15 cellular contexts compared by ENCODE assay signal in genomic region chr17:40427002-40427491, GRCh38. TPM values are rescaled to one million over a fixed set of nuclear protein-coding genes. Genes with fewer than 3 reads are reported as not detected.
A peak's percentile ranks its signal among the peaks of the same experiment; 100 is the strongest.
DNase-seq lines count a peak whose midpoint lies in the region; ATAC-seq, FAIRE-seq and TF ChIP-seq lines count a peak whose summit lies in the region.
"Had no signal": no experiment of that assay in that cellular context is flagged by ENCODE, and none has a peak within 500 bp of the region (broad histone marks: within the 10 kb centered on the region; RNA-seq: fewer than 3 reads in every experiment).

No MANE protein-coding gene starts in this region.

- no peak overlapping the region for H3K4me3 Mint-ChIP-seq in activated naive CD4-positive, alpha-beta T cell treated with anti-CD3 and anti-CD28 coated beads, Interleukin-2, amount 10 ng/mL, durations not matched to agents 7 days and 5 days
- H3K4me3 Mint-ChIP-seq in T-cell, result peak overlapping the region in 1 of 3 donors; percentile 25
- H3K4me3 Mint-ChIP-seq in stimulated activated naive CD8-positive, alpha-beta T cell treated with anti-CD3 and anti-CD28 coated beads, Interleukin-15, amount 100 ng/mL, for 72 hours, result peak overlapping the region in 1 of 2 donors; percentile 8

- RAD21 ChIA-PET in GM12878 (lab: Charles Lee; ENCODE audit: unreplicated experiment), result interaction anchor here (0.8 kb wide), 1 partner anchor 9 kb away, joined by 3 read pairs; the partner anchor contains the start of gene TOP2A

- TF ChIP-seq POLR2A in GM12878 (IDR thresholded peaks at IDR 0.05; ENCODE audit: low read depth, low read length), result no peak
- no peak for TF ChIP-seq POLR2A in gastrocnemius medialis (IDR thresholded peaks at IDR 0.05)

- POLR2A ChIA-PET in T-cell (lab: Charles Lee) (interaction anchor here (0.6 to 0.7 kb wide), 2 partner anchors 26 to 103 kb away, joined by 3 read pairs; no protein-coding TSS in a partner anchor), GM12878 (lab: Charles Lee) (interaction anchor here (0.5 kb wide), 1 partner anchor 38 kb away, joined by 3 read pairs; no protein-coding TSS in a partner anchor)

- CTCF ChIA-PET in activated naive CD4-positive, alpha-beta T cell treated with anti-CD3 and anti-CD28 coated beads, Interleukin-2, amount 10 ng/mL, durations not matched to agents 7 days and 5 days (lab: Charles Lee), result interaction anchor here (0.6 to 3.7 kb wide), 10 partner anchors 9 to 133 kb away, joined by 3 to 35 read pairs (median 3); partner anchors contain the start of genes IGFBP4 and TOP2A
- CTCF ChIA-PET in T-cell (lab: Charles Lee), result interaction anchor here in 1 of 2 donors (0.9 to 1.1 kb wide), 5 partner anchors 9 to 107 kb away, joined by 3 to 5 read pairs (median 4); partner anchors contain the start of gene TOP2A
- CTCF ChIA-PET in GM12878 (lab: Yijun Ruan, JAX), result interaction anchor here (0.8 to 2.4 kb wide), 14 partner anchors 10 to 207 kb away, joined by 3 to 15 read pairs (median 4); partner anchors contain the start of genes TOP2A and WIPF2

- intact Hi-C loops in GM12878 (cut with micrococcal nuclease; ENCODE audit: unreplicated experiment) (no loop called here), gastrocnemius medialis (cut with DNase I; ENCODE audit: low total_unique reads) (no loop called here), lower lobe of right lung (cut with DNase I) (no loop called here)

- H3K27ac Mint-ChIP-seq in activated naive CD4-positive, alpha-beta T cell treated with anti-CD3 and anti-CD28 coated beads, Interleukin-2, amount 10 ng/mL, durations not matched to agents 7 days and 5 days, result peak overlapping the region; percentile 67
- peak overlapping the region; percentile 66 to 69 for H3K27ac Mint-ChIP-seq in T-cell
- H3K27ac Mint-ChIP-seq in stimulated activated naive CD8-positive, alpha-beta T cell treated with anti-CD3 and anti-CD28 coated beads, Interleukin-15, amount 100 ng/mL, for 72 hours, result no peak overlapping the region

- no TSS peak for BruUV-seq in GM12878 (replicated peaks; lab: Mats Ljungman, UMichigan)

- H3K4me3 ChIP-seq in GM12878 (no peak overlapping the region), gastrocnemius medialis (no peak overlapping the region), lower lobe of right lung (no peak overlapping the region)
- H3K4me3 ChIP-seq: breast epithelium, gastroesophageal sphincter, thyroid gland had no signal

- TF ChIP-seq EP300 in GM12878 (IDR thresholded peaks at IDR 0.05; ENCODE audit: borderline replicate concordance in 1 of 2, control insufficient read depth in 1 of 2, low read depth in 2 of 2, low read length in 2 of 2), result no peak

- H2AFZ ChIP-seq in GM12878 (ENCODE audit: control insufficient read depth, low read depth, low read length), result no peak overlapping the region

- in situ Hi-C loops in GM12878 (cut with MboI) (loop anchor here (25.0 kb wide), 1 partner anchor 110 kb away; no protein-coding TSS in a partner anchor), gastrocnemius medialis (cut with MboI; ENCODE audit: low sequenced_read_pairs in 4 of 4) (loop anchor here in 1 of 4 donors (25.0 kb wide), 1 partner anchor 110 kb away; no protein-coding TSS in a partner anchor)

- peak; percentile 90 to 98 (median 96) for ATAC-seq in T-cell (replicated peaks in 1 of 4)
- peak; percentile 59 for ATAC-seq in GM12878
- peak; percentile 94 for ATAC-seq in stimulated activated naive CD8-positive, alpha-beta T cell treated with anti-CD3 and anti-CD28 coated beads, Interleukin-15, amount 100 ng/mL, for 72 hours
- ATAC-seq in gastrocnemius medialis, result no peak
- no peak for ATAC-seq in lower lobe of right lung
- ATAC-seq in GM19023 (IDR thresholded peaks at IDR 0.05; ENCODE audit: unreplicated experiment), result no peak
- ATAC-seq: gastroesophageal sphincter had no signal

- H3K4me2 ChIP-seq in GM12878 (ENCODE audit: control insufficient read depth, insufficient read depth), result no peak overlapping the region

- H3K36me3 Mint-ChIP-seq in activated naive CD4-positive, alpha-beta T cell treated with anti-CD3 and anti-CD28 coated beads, Interleukin-2, amount 10 ng/mL, durations not matched to agents 7 days and 5 days, result peaks cover 2% of the 10 kb centered on the region
- H3K36me3 Mint-ChIP-seq in T-cell, result no peaks in the 10 kb centered on the region

- TF ChIP-seq CTCF in GM12878 (IDR thresholded peaks at IDR 0.05 in 2 of 3, conservative IDR thresholded peaks at IDR 0.05 in 1 of 3; ENCODE audit: control insufficient read depth in 2 of 3, extremely low read depth in 1 of 3, insufficient read depth in 1 of 3, low read depth in 3 of 3, low read length in 3 of 3), result 0 out of 6 replicates have a peak, but pooled peaks of 1 of the 3 experiments have one; percentile 0
- no peak for TF ChIP-seq CTCF in gastrocnemius medialis (IDR thresholded peaks at IDR 0.05 in 4 of 5, conservative IDR thresholded peaks at IDR 0.05 in 1 of 5)
- TF ChIP-seq CTCF in lower lobe of right lung (IDR thresholded peaks at IDR 0.05), result no peak

- H3K9ac ChIP-seq in GM12878 (ENCODE audit: control insufficient read depth, insufficient read depth, low read length), result no peak overlapping the region

- SMC1A ChIA-PET in GM12878 (lab: Charles Lee; ENCODE audit: uncharacterized antibody, unreplicated experiment), result interaction anchor here (0.8 to 2.1 kb wide), 7 partner anchors 9 to 106 kb away, joined by 3 to 9 read pairs (median 6); partner anchors contain the start of genes IGFBP4 and TOP2A

- no peaks in the 10 kb centered on the region for H3K79me2 ChIP-seq in GM12878 (ENCODE audit: control insufficient read depth, insufficient read depth, low read length)

- peaks cover 2% of the 10 kb centered on the region; the same call in 1 of the 2 replicates for H3K4me1 ChIP-seq in GM12878 (ENCODE audit: control insufficient read depth, insufficient read depth, low read length)
- peaks cover 6 to 8% of the 10 kb centered on the region in 2 donors for H3K4me1 ChIP-seq in gastrocnemius medialis
- H3K4me1 ChIP-seq in lower lobe of right lung, result no peaks in the 10 kb centered on the region
- H3K4me1 ChIP-seq: breast epithelium, gastroesophageal sphincter had no signal

- H3K36me3 ChIP-seq in GM12878 (ENCODE audit: control insufficient read depth in 2 of 2, insufficient read depth in 2 of 2, low read length in 1 of 2) (no peaks in the 10 kb centered on the region), gastrocnemius medialis (no peaks in the 10 kb centered on the region), lower lobe of right lung (no peaks in the 10 kb centered on the region)
- H3K36me3 ChIP-seq: breast epithelium, gastroesophageal sphincter, thyroid gland had no signal

- no peak for FAIRE-seq in GM12878 (lab: Jason Lieb, UNC)

- H3K9me3 ChIP-seq in GM12878 (replicated peaks; ENCODE audit: control insufficient read depth, insufficient read depth, low read length) (no peaks in the 10 kb centered on the region; the same call in 2 of the 3 replicates), gastrocnemius medialis (no peaks in the 10 kb centered on the region), lower lobe of right lung (no peaks in the 10 kb centered on the region)
- H3K9me3 ChIP-seq: breast epithelium, gastroesophageal sphincter, thyroid gland had no signal

- no peaks in the 10 kb centered on the region for H3K9me3 Mint-ChIP-seq in activated naive CD4-positive, alpha-beta T cell treated with anti-CD3 and anti-CD28 coated beads, Interleukin-2, amount 10 ng/mL, durations not matched to agents 7 days and 5 days
- no peaks in the 10 kb centered on the region for H3K9me3 Mint-ChIP-seq in T-cell
- no peaks in the 10 kb centered on the region for H3K9me3 Mint-ChIP-seq in stimulated activated naive CD8-positive, alpha-beta T cell treated with anti-CD3 and anti-CD28 coated beads, Interleukin-15, amount 100 ng/mL, for 72 hours

- H3K27me3 ChIP-seq in GM12878 (replicated peaks in 1 of 2; ENCODE audit: control insufficient read depth in 2 of 2, insufficient read depth in 2 of 2, low read length in 1 of 2), result peaks cover 0 to 3% of the 10 kb centered on the region in 2 experiments; a peak in 1 of 4 replicates
- no peaks in the 10 kb centered on the region for H3K27me3 ChIP-seq in gastrocnemius medialis
- H3K27me3 ChIP-seq in lower lobe of right lung (ENCODE audit: low read depth), result no peaks in the 10 kb centered on the region
- H3K27me3 ChIP-seq: breast epithelium, gastroesophageal sphincter, thyroid gland had no signal

- DNase-seq in activated naive CD4-positive, alpha-beta T cell treated with anti-CD3 and anti-CD28 coated beads, Interleukin-2, amount 10 ng/mL, durations not matched to agents 7 days and 5 days, result peak; percentile 49
- no peak for DNase-seq in activated naive CD4-positive, alpha-beta T cell treated with Interleukin-2 at 50 U/mL for 16 hours
- DNase-seq in T-cell (no peak), GM12878 (ENCODE audit: low read depth, low spot score) (no peak), gastrocnemius medialis (no peak), lower lobe of right lung (no peak)
- DNase-seq in stimulated activated naive CD8-positive, alpha-beta T cell treated with anti-CD3 and anti-CD28 coated beads, Interleukin-15, amount 100 ng/mL, for 72 hours, result peak in 1 of 2 donors; percentile 24
- DNase-seq: activated gamma-delta T cell, NCI-H187, NCI-H510A, thyroid gland had no signal

- peaks cover 43% of the 10 kb centered on the region for H3K27me3 Mint-ChIP-seq in activated naive CD4-positive, alpha-beta T cell treated with anti-CD3 and anti-CD28 coated beads, Interleukin-2, amount 10 ng/mL, durations not matched to agents 7 days and 5 days
- H3K27me3 Mint-ChIP-seq in T-cell, result no peaks in the 10 kb centered on the region
- H3K27me3 Mint-ChIP-seq in stimulated activated naive CD8-positive, alpha-beta T cell treated with anti-CD3 and anti-CD28 coated beads, Interleukin-15, amount 100 ng/mL, for 72 hours, result peaks cover 11% of the 10 kb centered on the region

- H3K27ac ChIP-seq in GM12878 (ENCODE audit: control insufficient read depth, insufficient read depth) (no peak overlapping the region), gastrocnemius medialis (no peak overlapping the region), lower lobe of right lung (no peak overlapping the region)
- H3K27ac ChIP-seq: breast epithelium, gastroesophageal sphincter, thyroid gland, VCaP had no signal

- TF ChIP-seq RAD21 in GM12878 (IDR thresholded peaks at IDR 0.05; ENCODE audit: insufficient read depth, low read depth, low read length), result no peak

- H4K20me1 ChIP-seq in GM12878 (ENCODE audit: control insufficient read depth, insufficient read depth), result no peaks in the 10 kb centered on the region

- peaks cover 35% of the 10 kb centered on the region for H3K4me1 Mint-ChIP-seq in activated naive CD4-positive, alpha-beta T cell treated with anti-CD3 and anti-CD28 coated beads, Interleukin-2, amount 10 ng/mL, durations not matched to agents 7 days and 5 days
- H3K4me1 Mint-ChIP-seq in T-cell, result peaks cover 28 to 35% (median 28%) of the 10 kb centered on the region in 3 donors
- peaks cover 53% of the 10 kb centered on the region for H3K4me1 Mint-ChIP-seq in stimulated activated naive CD8-positive, alpha-beta T cell treated with anti-CD3 and anti-CD28 coated beads, Interleukin-15, amount 100 ng/mL, for 72 hours

RNA-seq across cellular contexts. Expression of gene TOP2A, which starts 9.4 kb away (rescaled TPM):
- total RNA-seq in T-cell (1 to 10 TPM; 2.3 to 4.2 (median 2.7) TPM), GM12878 (2014; rRNA removed) (155 and 182 TPM in 2 replicates), GM12878 (2014; rRNA removed; fragmentation: Illumina TruSeq; extraction: Trizol) (240 and 243 TPM in 2 replicates), GM12878 (2021) (214 and 230 TPM in 2 replicates), gastrocnemius medialis (1 to 10 TPM in 2 of 4 donors, under 1 TPM in 2; 0.26 to 1.6 (median 1.0) TPM), lower lobe of right lung (6.7 TPM)
- 82.8 and 93.7 TPM in 2 replicates for total RNA-seq in GM12878 (2013; cell fraction: nucleolus; rRNA removed)
- 48.3 TPM for polyA plus RNA-seq in GM12878 (2011; ENCODE audit: low read depth)
- polyA plus RNA-seq in GM12878 (2011; rRNA removed) (275 and 463 TPM in 2 replicates), GM12878 (2014; fragmentation: Illumina TruSeq; extraction: Trizol) (199 and 258 TPM in 2 replicates), GM12878 (2014; fragmentation: Nextera tagmentation; extraction: Ambion mirVana) (100 to 1,000 TPM; 149 to 236 TPM), GM12878 (2014; rRNA removed) (90.5 and 117 TPM in 2 replicates), GM12878 (2016; fragmentation: Nextera tagmentation; extraction: Ambion mirVana) (100 to 1,000 TPM; 234 to 239 TPM)
- 65.8 and 84.4 TPM in 2 replicates for polyA plus RNA-seq in GM12878 (2011; cell fraction: cytosol; rRNA removed)
- polyA plus RNA-seq in GM12878 (2011; cell fraction: nucleus; rRNA removed), result 181 and 201 TPM in 2 replicates
- polyA plus RNA-seq in GM12878 (2012), result 106 and 134 TPM in 2 replicates
- 98.7 and 134 TPM in 2 replicates for polyA minus RNA-seq in GM12878 (2011; rRNA and poly(A)+ RNA removed)
- 57.5 and 61.4 TPM in 2 replicates for polyA minus RNA-seq in GM12878 (2011; cell fraction: cytosol; rRNA and poly(A)+ RNA removed)
- 65.8 and 71.7 TPM in 2 replicates for polyA minus RNA-seq in GM12878 (2011; cell fraction: nucleus; rRNA and poly(A)+ RNA removed)

RNA-seq across cellular contexts. Expression of gene IGFBP4, which starts 16.2 kb away (rescaled TPM):
- total RNA-seq in T-cell, result 10 to 100 TPM in 3 of 5 donors, 1 to 10 TPM in 2; 4.0 to 12.3 (median 11.3) TPM
- 12.1 and 14.2 TPM in 2 replicates for total RNA-seq in GM12878 (2013; cell fraction: nucleolus; rRNA removed)
- total RNA-seq in GM12878 (2014; rRNA removed), result 3.6 and 4.3 TPM in 2 replicates
- total RNA-seq in GM12878 (2014; rRNA removed; fragmentation: Illumina TruSeq; extraction: Trizol), result 4.2 and 4.7 TPM in 2 replicates
- total RNA-seq in GM12878 (2021), result 22.3 and 23.3 TPM in 2 replicates
- 3.6 TPM for polyA plus RNA-seq in GM12878 (2011; ENCODE audit: low read depth)
- 10.3 and 14.5 TPM in 2 replicates for polyA plus RNA-seq in GM12878 (2011; rRNA removed)
- polyA plus RNA-seq in GM12878 (2011; cell fraction: cytosol; rRNA removed), result 15.3 and 20.0 TPM in 2 replicates
- polyA plus RNA-seq in GM12878 (2011; cell fraction: nucleus; rRNA removed), result 7.7 and 11.8 TPM in 2 replicates
- polyA plus RNA-seq in GM12878 (2012), result 5.5 and 9.6 TPM in 2 replicates
- polyA plus RNA-seq in GM12878 (2014; fragmentation: Illumina TruSeq; extraction: Trizol), result 8.3 and 8.7 TPM in 2 replicates
- 1 to 10 TPM; 2.4 to 5.0 TPM for polyA plus RNA-seq in GM12878 (2014; fragmentation: Nextera tagmentation; extraction: Ambion mirVana)
- 10.2 and 11.5 TPM in 2 replicates for polyA plus RNA-seq in GM12878 (2014; rRNA removed)
- polyA plus RNA-seq in GM12878 (2016; fragmentation: Nextera tagmentation; extraction: Ambion mirVana), result 10 to 100 TPM in 1 of 2 experiments, 1 to 10 TPM in 1; 3.0 to 19.6 TPM
- polyA minus RNA-seq in GM12878 (2011; rRNA and poly(A)+ RNA removed), result 14.2 and 20.5 TPM in 2 replicates
- polyA minus RNA-seq in GM12878 (2011; cell fraction: cytosol; rRNA and poly(A)+ RNA removed), result 5.6 and 8.8 TPM in 2 replicates
- 2.9 and 4.5 TPM in 2 replicates for polyA minus RNA-seq in GM12878 (2011; cell fraction: nucleus; rRNA and poly(A)+ RNA removed)
- total RNA-seq in gastrocnemius medialis, result 10 to 100 TPM; 14.5 to 56.8 (median 36.5) TPM
- 371 TPM for total RNA-seq in lower lobe of right lung

Comparison
In these comparisons a context has a peak if more than half of its experiments do, and no peak if none do; other contexts are left out.
1. H3K27ac Mint-ChIP-seq: peak in activated naive CD4-positive, alpha-beta T cell treated with anti-CD3 and anti-CD28 coated beads, Interleukin-2, amount 10 ng/mL, durations not matched to agents 7 days and 5 days (single experiment) and T-cell (2 of 2); none in stimulated activated naive CD8-positive, alpha-beta T cell treated with anti-CD3 and anti-CD28 coated beads, Interleukin-15, amount 100 ng/mL, for 72 hours (0 of 2).
2. ATAC-seq: peak in T-cell (4 of 4), GM12878 (single experiment) and stimulated activated naive CD8-positive, alpha-beta T cell treated with anti-CD3 and anti-CD28 coated beads, Interleukin-15, amount 100 ng/mL, for 72 hours (single experiment); none in gastrocnemius medialis (0 of 2), lower lobe of right lung (0 of 2) and GM19023 (single experiment).
3. RNA of gene TOP2A, which starts 9.4 kb away (total RNA-seq): 82.8 to 243 TPM in GM12878; 6.7 TPM in lower lobe of right lung (single experiment), 2.3 to 4.2 TPM in T-cell and 0.26 to 1.6 TPM in gastrocnemius medialis; every median in the first group is over 10 times any median in the second.